Comparison of ENCODE assay signal across 8 cellular contexts in genomic region chr1:61453111-61453961, GRCh38.
DNase-seq lines count a peak whose midpoint lies in the region; ATAC-seq, FAIRE-seq and TF ChIP-seq lines count a peak whose summit lies in the region.

No MANE protein-coding gene starts in this region.

- ATAC-seq in A549, result peak; percentile 87 to 99
- ATAC-seq in GM18867 (IDR thresholded peaks at IDR 0.05; ENCODE audit: unreplicated experiment), result peak; percentile 97
- peak; percentile 92 for ATAC-seq in HG03354 (IDR thresholded peaks at IDR 0.05; ENCODE audit: poor library complexity, severe bottlenecking, unreplicated experiment)
- peak; percentile 96 for ATAC-seq in left lung

- peak overlapping the region; percentile 79 for H3K4me2 ChIP-seq in A549

- WGBS in A549 (ENCODE audit: missing lambda C conversion rate), result 21% methylated on average over 10 of the region's 10 CpGs

- peak; percentile 75 to 80 for TF ChIP-seq RAD21 in A549 (conservative IDR thresholded peaks at IDR 0.05 in 1 of 2, IDR thresholded peaks at IDR 0.05 in 1 of 2)

- H3K27ac ChIP-seq in A549 (peak overlapping the region; percentile 91), left lung (peak overlapping the region; percentile 10 to 85)

- H3K36me3 ChIP-seq in left lung, result peaks cover 0 to 4% of the 10 kb centered on the region in 2 donors

- FAIRE-seq in A549 (lab: Jason Lieb, UNC) (no peak), colon (lab: Jason Lieb, UNC) (peak; percentile 43)

- TF ChIP-seq CTCF in A549 (IDR thresholded peaks at IDR 0.05) (peak; percentile 73), left lung (IDR thresholded peaks at IDR 0.05) (peak; percentile 63 to 68)

- peak; percentile 74 to 86; a peak in 4 of 5 replicates for TF ChIP-seq EP300 in A549 (IDR thresholded peaks at IDR 0.05)

- no peaks in the 10 kb centered on the region for H3K9me3 ChIP-seq in A549
- H3K9me3 ChIP-seq in left lung, result no peaks in the 10 kb centered on the region

- DNase-seq in A549 (ENCODE audit: low read depth in 1 of 2, low spot score in 1 of 2), result peak; percentile 67 to 97
- peak; percentile 90 for DNase-seq in NCI-H510A treated with DMSO at 0.1 percent for 48 hours (lab: John Stamatoyannopoulos, UW)
- peak; percentile 38 to 43 for DNase-seq in activated CD4-positive, alpha-beta T cell treated with anti-CD3 and anti-CD28 coated beads for 24 hours (ENCODE audit: low read depth in 2 of 2)
- peak in 1 of 2 donors; percentile 88 for DNase-seq in left lung
- peak; percentile 50 to 63 for DNase-seq in stimulated activated CD4-positive, alpha-beta T cell treated with anti-CD3 and anti-CD28 coated beads, Interleukin-2, amount 100 ng/mL, for 48 hours

- no peak overlapping the region; the same call in 2 of the 3 replicates for H3K4me3 ChIP-seq in A549
- H3K4me3 ChIP-seq in left lung, result no peak overlapping the region

- POLR2A ChIA-PET in A549 (lab: Yijun Ruan, JAX), result interaction anchor here (1.7 kb wide), 1 partner anchor 403 kb away, joined by 7 read pairs; no protein-coding TSS in a partner anchor

- intact Hi-C loops in left lung (cut with DNase I), result loop anchor here in 1 of 2 donors (10.0 kb wide), 2 partner anchors 399 to 479 kb away; no protein-coding TSS in a partner anchor

- CTCF ChIA-PET in A549 (lab: Yijun Ruan, JAX), result interaction anchor here (0.6 to 2.1 kb wide), 27 partner anchors 9 to 617 kb away, joined by 3 to 8 read pairs (median 3); no protein-coding TSS in a partner anchor

- peaks cover 47% of the 10 kb centered on the region for H3K4me1 ChIP-seq in A549
- H3K4me1 ChIP-seq in left lung, result peaks cover 17 to 38% of the 10 kb centered on the region in 2 donors

- H3K27me3 ChIP-seq in left lung, result no peaks in the 10 kb centered on the region

- no peak for TF ChIP-seq POLR2A in A549 (IDR thresholded peaks at IDR 0.05; ENCODE audit: low read length)

TF ChIP-seq in A549, 52 proteins besides CTCF, POLR2A, EP300 and RAD21:
- TF ChIP-seq BHLHE40 (IDR thresholded peaks at IDR 0.05; ENCODE audit: low read depth, low read length) (no peak), CEBPB (IDR thresholded peaks at IDR 0.05) (peak; percentile 16 to 75; a peak in 3 of 4 replicates), MAFK (IDR thresholded peaks at IDR 0.05; ENCODE audit: partially characterized antibody) (peak; percentile 24), NFE2L2 (conservative IDR thresholded peaks at IDR 0.05; ENCODE audit: low read length) (no peak), FOXS1 (CRISPR knock-in tag; IDR thresholded peaks at IDR 0.05) (no peak), REST (IDR thresholded peaks at IDR 0.05) (no peak), E2F6 (IDR thresholded peaks at IDR 0.05; ENCODE audit: borderline replicate concordance, low read depth) (no peak), JUN (IDR thresholded peaks at IDR 0.05) (peak in 1 of 2 experiments; percentile 13; a peak in 1 of 5 replicates), PHF8 (IDR thresholded peaks at IDR 0.05; ENCODE audit: borderline replicate concordance, low read depth) (no peak), HES2 (IDR thresholded peaks at IDR 0.05) (no peak), BCL3 (IDR thresholded peaks at IDR 0.05) (0 out of 3 replicates have a peak, but pooled peaks have one; percentile 29), TP53 (CRISPR knock-in tag; IDR thresholded peaks at IDR 0.05) (no peak), PBX3 (IDR thresholded peaks at IDR 0.05) (0 out of 2 replicates have a peak, but pooled peaks have one; percentile 53), GATA3 (IDR thresholded peaks at IDR 0.05; ENCODE audit: borderline replicate concordance) (peak; percentile 87), FOSL2 (IDR thresholded peaks at IDR 0.05) (no peak), FOSL2 (CRISPR knock-in tag; IDR thresholded peaks at IDR 0.05) (peak; percentile 30; the same call in 1 of the 2 replicates), HDAC2 (IDR thresholded peaks at IDR 0.05) (no peak), HMGXB4 (CRISPR knock-in tag; IDR thresholded peaks at IDR 0.05; ENCODE audit: borderline replicate concordance) (no peak), HOXB13 (CRISPR knock-in tag; IDR thresholded peaks at IDR 0.05; ENCODE audit: low read depth) (no peak), HOXB5 (CRISPR knock-in tag; IDR thresholded peaks at IDR 0.05) (no peak), CBX2 (IDR thresholded peaks at IDR 0.05; ENCODE audit: borderline replicate concordance, low read depth) (no peak), NPAS2 (CRISPR knock-in tag; IDR thresholded peaks at IDR 0.05; ENCODE audit: borderline replicate concordance) (no peak), ZC3H11A (IDR thresholded peaks at IDR 0.05) (no peak), SMC3 (IDR thresholded peaks at IDR 0.05) (peak; percentile 80), JUNB (IDR thresholded peaks at IDR 0.05) (peak; percentile 60), RNF2 (IDR thresholded peaks at IDR 0.05; ENCODE audit: borderline replicate concordance, low read depth) (no peak), KDM1A (IDR thresholded peaks at IDR 0.05; ENCODE audit: low read depth) (no peak), MYC (IDR thresholded peaks at IDR 0.05; ENCODE audit: borderline replicate concordance, low read length) (no peak), RFX5 (IDR thresholded peaks at IDR 0.05) (no peak)
